25 cellular contexts compared by ENCODE assay signal in the genomic region with DNA sequence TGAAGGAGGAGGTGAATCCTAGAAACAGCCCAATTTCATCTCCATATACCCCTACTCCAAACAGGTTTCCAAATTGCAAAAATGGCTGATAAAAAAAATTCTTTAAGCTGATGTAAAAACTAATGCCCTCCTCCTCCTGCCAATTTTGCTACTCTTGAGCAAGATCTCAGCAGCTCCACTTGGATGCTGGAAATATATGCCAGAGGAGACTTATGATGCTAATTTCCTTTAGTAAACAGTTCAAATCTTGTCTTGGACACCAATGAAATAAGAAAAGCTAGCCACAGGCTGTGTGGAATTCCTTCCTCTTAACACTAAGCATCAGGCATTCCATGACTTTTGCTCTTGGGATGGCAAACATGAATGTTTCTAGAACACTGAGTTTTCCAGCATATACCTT.
"Had no signal": no experiment of that assay in that cellular context is flagged by ENCODE, and none has a peak within 500 bp of the region (broad histone marks: within the 10 kb centered on the region; RNA-seq: fewer than 3 reads in every experiment).

No MANE protein-coding gene starts in this region.

- H3K27ac ChIP-seq: coronary artery, epithelial cell of prostate, pancreas, right lobe of liver, thyroid gland, WERI-Rb-1 had no signal

- H3K36me3 ChIP-seq: heart left ventricle, pancreas, right lobe of liver, thyroid gland, WERI-Rb-1 had no signal

- ATAC-seq: activated CD8-positive, alpha-beta T cell treated with anti-CD3 and anti-CD28 coated beads, Interleukin-2, amount 10 ng/mL, durations not matched to agents 7 days and 5 days; activated naive CD8-positive, alpha-beta T cell treated with anti-CD3 and anti-CD28 coated beads, Interleukin-2, amount 50 U/mL, for 24 hours; heart left ventricle; left cardiac atrium; mucosa of descending colon; pancreas; right lobe of liver; T-cell had no signal

- FAIRE-seq: pancreas, TTC549 had no signal

- DNase-seq: activated CD4-positive, alpha-beta T cell treated with anti-CD3 and anti-CD28 coated beads for 1 hour; activated CD4-positive, alpha-beta T cell treated with anti-CD3 and anti-CD28 coated beads, Interleukin-2, amount 50 U/mL, for 1 hour; activated CD8-positive, alpha-beta T cell treated with anti-CD3 and anti-CD28 coated beads, Interleukin-2, amount 10 ng/mL, durations not matched to agents 7 days and 5 days; activated gamma-delta T cell; activated naive CD4-positive, alpha-beta T cell treated with anti-CD3 and anti-CD28 coated beads, Interleukin-2, amount 50 U/mL, for 16 hours; activated naive CD8-positive, alpha-beta T cell treated with anti-CD3 and anti-CD28 coated beads, Interleukin-2, amount 50 U/mL, for 24 hours; aorta; heart left ventricle; islet precursor cell; left cardiac atrium; mesendoderm; mucosa of descending colon; nephron progenitor cell; pancreas; right lobe of liver; stimulated activated CD4-positive, alpha-beta T cell treated with anti-CD3 and anti-CD28 coated beads, Interleukin-15, amount 100 ng/mL, for 24 hours; stimulated activated CD4-positive, alpha-beta T cell treated with anti-CD3 and anti-CD28 coated beads, Interleukin-2, amount 100 ng/mL, for 48 hours; stimulated activated naive CD4-positive, alpha-beta T cell treated with Interleukin-2 at 50 U/mL for 16 hours; T-cell; thyroid gland; WERI-Rb-1 had no signal

- H3K4me2 ChIP-seq: smooth muscle cell had no signal

- H3K4me3 ChIP-seq: coronary artery, heart left ventricle, mucosa of descending colon, pancreas, right lobe of liver, smooth muscle cell, thyroid gland had no signal

- H3K9me3 ChIP-seq: heart left ventricle, mucosa of descending colon, pancreas, right lobe of liver, thyroid gland had no signal

- H3K27me3 ChIP-seq: heart left ventricle, pancreas, right lobe of liver, thyroid gland had no signal
